In the genomic region with DNA sequence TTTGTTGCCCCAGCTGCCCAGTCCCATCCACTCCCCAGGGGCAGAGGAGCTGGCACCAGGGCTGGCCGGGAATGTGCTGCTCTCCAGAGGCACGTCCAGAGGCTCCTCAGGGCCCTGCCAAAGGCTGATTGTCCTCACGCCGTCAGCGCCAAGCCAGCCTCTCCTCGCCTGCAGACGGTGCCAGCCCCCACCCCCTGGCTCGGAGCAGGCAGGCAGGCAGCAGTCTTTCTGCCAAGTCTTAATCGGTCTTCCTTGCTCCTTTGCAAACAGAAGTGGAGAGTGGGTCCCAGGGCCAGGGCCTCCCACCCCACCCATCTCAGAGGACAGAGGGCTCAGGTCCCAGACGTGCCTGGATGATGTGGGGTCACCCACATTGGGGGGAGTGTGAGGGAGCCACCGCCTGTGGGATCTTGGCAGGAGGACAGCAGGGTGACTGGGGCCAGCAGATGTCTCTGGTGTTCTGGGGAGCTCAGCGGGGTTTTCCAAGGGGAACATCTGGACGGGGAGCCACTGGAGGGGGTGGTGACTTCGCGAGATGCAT, we compare ENCODE assay signal across 14 cellular contexts. TPM values are rescaled to one million over a fixed set of nuclear protein-coding genes. Genes with fewer than 3 reads are reported as not detected.
DNase-seq lines count a peak whose midpoint lies in the region; ATAC-seq and TF ChIP-seq lines count a peak whose summit lies in the region.
"Had no signal": no experiment of that assay in that cellular context is flagged by ENCODE, and none has a peak within 500 bp of the region (broad histone marks: within the 10 kb centered on the region; RNA-seq: fewer than 3 reads in every experiment).

No MANE protein-coding gene starts in this region.

- CTCF ChIA-PET in A673 (lab: Charles Lee) = no interaction called here

- ATAC-seq in HG02840 (IDR thresholded peaks at IDR 0.05; ENCODE audit: low FRiP score, unreplicated experiment) (no peak), GM21447 (IDR thresholded peaks at IDR 0.05; ENCODE audit: unreplicated experiment) (no peak)

- no TSS peak for BruUV-seq in A673 (replicated peaks; lab: Mats Ljungman, UMichigan)

- no peaks in the 10 kb centered on the region for H3K27me3 ChIP-seq in A673 (replicated peaks; ENCODE audit: insufficient read depth, low read depth, low read length, poor library complexity)
- no peaks in the 10 kb centered on the region for H3K27me3 ChIP-seq in dorsolateral prefrontal cortex

- H3K4me1 ChIP-seq in A673 (ENCODE audit: insufficient read depth, low read length, poor library complexity, severe bottlenecking) = peaks cover 4% of the 10 kb centered on the region
- H3K4me1 ChIP-seq: SJSA1 had no signal

- DNase-seq in A673 (ENCODE audit: low spot score) (peak; percentile 26), NCI-H1105 treated with DMSO at 0.1 percent for 48 hours (lab: John Stamatoyannopoulos, UW) (peak; percentile 46), dorsolateral prefrontal cortex (peak; percentile 40 to 90 (median 86)), middle frontal gyrus (ENCODE audit: extremely low spot score, low spot score) (peak; percentile 73), NCI-H345 (lab: John Stamatoyannopoulos, UW) (no peak), HT-29 (ENCODE audit: low spot score) (no peak)
- DNase-seq: ACHN; activated CD4-positive, alpha-beta T cell treated with anti-CD3 and anti-CD28 coated beads for 4 hours; activated naive CD4-positive, alpha-beta T cell treated with Interleukin-2 at 50 U/mL for 16 hours; mesendoderm; NCI-H2227 treated with DMSO at 0.1 percent for 48 hours had no signal

- H3K9me3 ChIP-seq in A673 (ENCODE audit: low read depth, low read length, poor library complexity, severe bottlenecking) = no peaks in the 10 kb centered on the region
- H3K9me3 ChIP-seq: SJSA1 had no signal

- H3K36me3 ChIP-seq in A673 (ENCODE audit: insufficient read depth, low read length, poor library complexity, severe bottlenecking) = no peaks in the 10 kb centered on the region
- H3K36me3 ChIP-seq: SJSA1 had no signal

- H3K27ac ChIP-seq in A673 (ENCODE audit: low read depth, low read length, poor library complexity, severe bottlenecking) = no peak overlapping the region
- peak overlapping the region in 52 of 59 donors; percentile 7 to 81 (median 63) for H3K27ac ChIP-seq in dorsolateral prefrontal cortex
- H3K27ac ChIP-seq: SJSA1 had no signal

- no peak overlapping the region for H3K4me3 ChIP-seq in A673 (ENCODE audit: low read depth, low read length, poor library complexity, severe bottlenecking)
- peak overlapping the region in 29 of 59 donors; percentile 4 to 55 (median 20) for H3K4me3 ChIP-seq in dorsolateral prefrontal cortex
- H3K4me3 ChIP-seq: SJSA1 had no signal

- intact Hi-C loops in A673 (cut with micrococcal nuclease; ENCODE audit: unreplicated experiment) = no loop called here
- intact Hi-C loops in dorsolateral prefrontal cortex (cut with DNase I) = loop anchor here in 1 of 2 donors (2.0 to 5.0 kb wide), 2 partner anchors 41 to 64 kb away; a partner anchor contains a TSS

- no peak for TF ChIP-seq CTCF in A673 (conservative IDR thresholded peaks at IDR 0.05; ENCODE audit: low read depth, low read length)
- peak in 19 of 56 donors; percentile 2 to 55 (median 23) for TF ChIP-seq CTCF in dorsolateral prefrontal cortex (IDR thresholded peaks at IDR 0.05 in 54 of 56, conservative IDR thresholded peaks at IDR 0.05 in 2 of 56; ENCODE audit: low read depth in 1 of 56, partially characterized antibody in 56 of 56)

- POLR2A ChIA-PET in A673 (lab: Charles Lee; ENCODE audit: low non-redundant PET) = no interaction called here

RNA-seq across cellular contexts. Expression of a gene that starts 36.3 kb away (rescaled TPM):
- total RNA-seq in A673 (2021) (not detected in 2 replicates), dorsolateral prefrontal cortex (100 to 1,000 TPM in 78 of 120 experiments, 10 to 100 TPM in 42; 34.8 to 183 (median 111) TPM)
- not detected in 2 replicates for total RNA-seq in HT-29 (2014; rRNA removed; shearing (Covaris generic))
- total RNA-seq: SJSA1 had no signal

RNA-seq across cellular contexts. Expression of a gene that starts 38.4 kb away (rescaled TPM):
- 0.06 TPM in 1 of 2 replicates, not detected in the other for total RNA-seq in A673 (2021)
- total RNA-seq in dorsolateral prefrontal cortex = 10 to 100 TPM in 118 of 120 experiments, 1 to 10 TPM in 2; 9.6 to 24.0 (median 15.4) TPM
- total RNA-seq in HT-29 (2014; rRNA removed; shearing (Covaris generic)) = 0.16 and 0.25 TPM in 2 replicates
- total RNA-seq: SJSA1 had no signal

RNA-seq across cellular contexts. Expression of a gene that starts 48.1 kb away (rescaled TPM):
- not detected in 2 replicates for total RNA-seq in A673 (2021)
- total RNA-seq in dorsolateral prefrontal cortex = 1 to 10 TPM in 5 of 120 experiments, under 1 TPM in 14, not detected in 101; 0.39 to 3.1 (median 0.75) TPM
- total RNA-seq in HT-29 (2014; rRNA removed; shearing (Covaris generic)) = not detected in 2 replicates
- total RNA-seq: SJSA1 had no signal

Comparison
In these comparisons a context has a peak if more than half of its experiments do, and no peak if none do; other contexts are left out.
1. DNase-seq: peak in A673 (single experiment), NCI-H1105 treated with DMSO at 0.1 percent for 48 hours (single experiment), dorsolateral prefrontal cortex (10 of 10) and middle frontal gyrus (single experiment); none in NCI-H345 (single experiment) and HT-29 (single experiment).
2. RNA of a gene that starts 36.3 kb away (total RNA-seq): 34.8 to 183 TPM in dorsolateral prefrontal cortex; not detected in A673 and not detected in HT-29; every median in the first group is over 10 times any median in the second.